ENCODE assay signal across 19 cellular contexts in genomic region chr21:42617476-42617875, GRCh38.
"Had no signal": no experiment of that assay in that cellular context is flagged by ENCODE, and none has a peak within 500 bp of the region (broad histone marks: within the 10 kb centered on the region; RNA-seq: fewer than 3 reads in every experiment).

No MANE protein-coding gene starts in this region.

- H3K4me3 ChIP-seq: coronary artery, hepatocyte, left lung, sigmoid colon, skin epidermis, stomach had no signal

- H3K4me1 Mint-ChIP-seq: memory B cell, naive B cell had no signal

- H3K79me2 ChIP-seq: hepatocyte had no signal

- H3K36me3 Mint-ChIP-seq: memory B cell, naive B cell had no signal

- ATAC-seq: foreskin keratinocyte, left lung, lower lobe of right lung had no signal

- H3K4me1 ChIP-seq: foreskin keratinocyte had no signal

- H3K4me3 Mint-ChIP-seq: endodermal cell, memory B cell, naive B cell, nephron had no signal

- H3K36me3 ChIP-seq: left lung, lower lobe of right lung, sigmoid colon, stomach had no signal

- H3K9me3 ChIP-seq: left lung, lower lobe of right lung, sigmoid colon had no signal

- H3K27ac Mint-ChIP-seq: endodermal cell, memory B cell, naive B cell had no signal

- H3K9me3 Mint-ChIP-seq: endodermal cell, memory B cell had no signal

- DNase-seq: cerebellar nuclear complex; effector CD4-positive, alpha-beta T cell; endodermal cell; erythroblast; foreskin keratinocyte; lower lobe of right lung; naive B cell; sigmoid colon; stimulated activated CD4-positive, alpha-beta T cell treated with anti-CD3 and anti-CD28 coated beads, Interleukin-12 subunit alpha, Interleukin-12 subunit beta, amount 100 ng/mL, for 4 hours; stimulated activated naive CD4-positive, alpha-beta T cell; stomach; substantia nigra; trophoblast cell had no signal

- H3K27ac ChIP-seq: coronary artery, foreskin keratinocyte, hepatocyte, left lung, lower lobe of right lung, sigmoid colon, skin epidermis, stomach had no signal

- H3K27me3 ChIP-seq: hepatocyte had no signal

- H2AFZ ChIP-seq: hepatocyte had no signal
